In the genomic region with DNA sequence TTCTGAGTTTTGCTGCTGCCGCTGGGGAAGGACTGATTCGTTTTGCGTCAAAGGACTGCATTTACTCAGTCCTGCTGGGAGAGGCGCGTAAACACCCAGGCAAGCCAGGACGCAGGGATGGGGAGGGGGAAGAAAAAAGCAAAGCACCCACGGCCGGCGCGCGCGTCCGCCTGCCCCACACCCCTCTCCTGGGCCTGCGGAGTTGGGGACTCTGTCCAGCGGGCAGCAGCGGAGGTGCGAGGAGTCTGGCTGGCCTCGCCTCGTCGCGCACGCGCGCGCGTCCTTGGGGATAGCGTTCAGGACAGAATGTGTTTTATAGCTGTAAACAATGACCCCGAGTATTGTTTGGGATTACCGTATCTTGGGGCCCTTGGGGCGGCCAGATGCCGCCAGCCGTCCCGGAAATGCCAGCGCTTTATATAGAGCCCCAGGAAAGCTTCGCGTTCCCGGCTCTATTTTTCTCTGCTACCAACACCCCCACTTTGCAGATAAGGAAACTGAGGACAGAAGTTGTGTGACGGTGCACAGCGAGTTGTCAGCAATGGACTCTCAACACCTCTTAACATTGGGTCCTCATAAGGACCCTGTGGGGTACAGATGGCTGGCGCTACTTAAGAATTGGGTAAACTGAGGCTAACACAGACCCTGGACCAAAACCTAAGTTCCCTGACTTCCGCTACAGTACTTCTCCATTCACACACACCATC, we compare ENCODE assay signal across 1 cellular context.
A peak's percentile ranks its signal among the peaks of the same experiment; 100 is the strongest.
TF ChIP-seq lines count a peak whose summit lies in the region.

No MANE protein-coding gene starts in this region.

TF ChIP-seq in SK-N-SH, 30 proteins besides CTCF, POLR2A, EP300 and RAD21 (continued from another document):
- TF ChIP-seq EZH2phosphoT487 (IDR thresholded peaks at IDR 0.05; ENCODE audit: borderline replicate concordance, low read depth) (no peak), MEF2A (IDR thresholded peaks at IDR 0.05; ENCODE audit: borderline replicate concordance, low read depth) (no peak), SMC3 (IDR thresholded peaks at IDR 0.05; ENCODE audit: low read depth, low read length) (no peak), YY1 (IDR thresholded peaks at IDR 0.05; ENCODE audit: low read depth) (no peak), ELF1 (IDR thresholded peaks at IDR 0.05) (no peak), GATA2 (CRISPR knock-in tag; IDR thresholded peaks at IDR 0.05) (no peak), TEAD4 (IDR thresholded peaks at IDR 0.05; ENCODE audit: borderline replicate concordance, insufficient read depth) (no peak), JUND (IDR thresholded peaks at IDR 0.05) (no peak)
- TF ChIP-seq, protein P1, sequence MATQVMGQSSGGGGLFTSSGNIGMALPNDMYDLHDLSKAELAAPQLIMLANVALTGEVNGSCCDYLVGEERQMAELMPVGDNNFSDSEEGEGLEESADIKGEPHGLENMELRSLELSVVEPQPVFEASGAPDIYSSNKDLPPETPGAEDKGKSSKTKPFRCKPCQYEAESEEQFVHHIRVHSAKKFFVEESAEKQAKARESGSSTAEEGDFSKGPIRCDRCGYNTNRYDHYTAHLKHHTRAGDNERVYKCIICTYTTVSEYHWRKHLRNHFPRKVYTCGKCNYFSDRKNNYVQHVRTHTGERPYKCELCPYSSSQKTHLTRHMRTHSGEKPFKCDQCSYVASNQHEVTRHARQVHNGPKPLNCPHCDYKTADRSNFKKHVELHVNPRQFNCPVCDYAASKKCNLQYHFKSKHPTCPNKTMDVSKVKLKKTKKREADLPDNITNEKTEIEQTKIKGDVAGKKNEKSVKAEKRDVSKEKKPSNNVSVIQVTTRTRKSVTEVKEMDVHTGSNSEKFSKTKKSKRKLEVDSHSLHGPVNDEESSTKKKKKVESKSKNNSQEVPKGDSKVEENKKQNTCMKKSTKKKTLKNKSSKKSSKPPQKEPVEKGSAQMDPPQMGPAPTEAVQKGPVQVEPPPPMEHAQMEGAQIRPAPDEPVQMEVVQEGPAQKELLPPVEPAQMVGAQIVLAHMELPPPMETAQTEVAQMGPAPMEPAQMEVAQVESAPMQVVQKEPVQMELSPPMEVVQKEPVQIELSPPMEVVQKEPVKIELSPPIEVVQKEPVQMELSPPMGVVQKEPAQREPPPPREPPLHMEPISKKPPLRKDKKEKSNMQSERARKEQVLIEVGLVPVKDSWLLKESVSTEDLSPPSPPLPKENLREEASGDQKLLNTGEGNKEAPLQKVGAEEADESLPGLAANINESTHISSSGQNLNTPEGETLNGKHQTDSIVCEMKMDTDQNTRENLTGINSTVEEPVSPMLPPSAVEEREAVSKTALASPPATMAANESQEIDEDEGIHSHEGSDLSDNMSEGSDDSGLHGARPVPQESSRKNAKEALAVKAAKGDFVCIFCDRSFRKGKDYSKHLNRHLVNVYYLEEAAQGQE (IDR thresholded peaks at IDR 0.05; ENCODE audit: low read depth, low read length) = peak; percentile 78; the same call in 1 of the 2 replicates
- TF ChIP-seq, protein P2, sequence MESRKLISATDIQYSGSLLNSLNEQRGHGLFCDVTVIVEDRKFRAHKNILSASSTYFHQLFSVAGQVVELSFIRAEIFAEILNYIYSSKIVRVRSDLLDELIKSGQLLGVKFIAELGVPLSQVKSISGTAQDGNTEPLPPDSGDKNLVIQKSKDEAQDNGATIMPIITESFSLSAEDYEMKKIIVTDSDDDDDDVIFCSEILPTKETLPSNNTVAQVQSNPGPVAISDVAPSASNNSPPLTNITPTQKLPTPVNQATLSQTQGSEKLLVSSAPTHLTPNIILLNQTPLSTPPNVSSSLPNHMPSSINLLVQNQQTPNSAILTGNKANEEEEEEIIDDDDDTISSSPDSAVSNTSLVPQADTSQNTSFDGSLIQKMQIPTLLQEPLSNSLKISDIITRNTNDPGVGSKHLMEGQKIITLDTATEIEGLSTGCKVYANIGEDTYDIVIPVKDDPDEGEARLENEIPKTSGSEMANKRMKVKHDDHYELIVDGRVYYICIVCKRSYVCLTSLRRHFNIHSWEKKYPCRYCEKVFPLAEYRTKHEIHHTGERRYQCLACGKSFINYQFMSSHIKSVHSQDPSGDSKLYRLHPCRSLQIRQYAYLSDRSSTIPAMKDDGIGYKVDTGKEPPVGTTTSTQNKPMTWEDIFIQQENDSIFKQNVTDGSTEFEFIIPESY (IDR thresholded peaks at IDR 0.05; ENCODE audit: borderline replicate concordance, low read depth) = no peak
- TF ChIP-seq, protein P3, sequence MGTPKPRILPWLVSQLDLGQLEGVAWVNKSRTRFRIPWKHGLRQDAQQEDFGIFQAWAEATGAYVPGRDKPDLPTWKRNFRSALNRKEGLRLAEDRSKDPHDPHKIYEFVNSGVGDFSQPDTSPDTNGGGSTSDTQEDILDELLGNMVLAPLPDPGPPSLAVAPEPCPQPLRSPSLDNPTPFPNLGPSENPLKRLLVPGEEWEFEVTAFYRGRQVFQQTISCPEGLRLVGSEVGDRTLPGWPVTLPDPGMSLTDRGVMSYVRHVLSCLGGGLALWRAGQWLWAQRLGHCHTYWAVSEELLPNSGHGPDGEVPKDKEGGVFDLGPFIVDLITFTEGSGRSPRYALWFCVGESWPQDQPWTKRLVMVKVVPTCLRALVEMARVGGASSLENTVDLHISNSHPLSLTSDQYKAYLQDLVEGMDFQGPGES (IDR thresholded peaks at IDR 0.05; ENCODE audit: low read depth, low read length) = no peak
